1 cellular context compared by ENCODE assay signal in genomic region chr3:57743511-57743910, GRCh38.
TF ChIP-seq lines count a peak whose summit lies in the region.

No MANE protein-coding gene starts in this region.

TF ChIP-seq in HepG2, 621 proteins besides CTCF, POLR2A, EP300 and RAD21:
- TF ChIP-seq MAFK (conservative IDR thresholded peaks at IDR 0.05 in 1 of 2, IDR thresholded peaks at IDR 0.05 in 1 of 2; ENCODE audit: low read length in 2 of 2) = peak; percentile 57 to 59; a peak in 3 of 4 replicates
- no peak for TF ChIP-seq ZNF557 (CRISPR knock-in tag; IDR thresholded peaks at IDR 0.05)
- no peak for TF ChIP-seq ZNF646 (CRISPR knock-in tag; IDR thresholded peaks at IDR 0.05)
- TF ChIP-seq SPEN (CRISPR knock-in tag; IDR thresholded peaks at IDR 0.05; ENCODE audit: low read depth) = no peak
- TF ChIP-seq RBAK (CRISPR knock-in tag; IDR thresholded peaks at IDR 0.05) = no peak
- TF ChIP-seq MAFF (IDR thresholded peaks at IDR 0.05; ENCODE audit: low read depth, low read length) = peak; percentile 68
